Comparison of ENCODE assay signal across 11 cellular contexts in genomic region chr18:64244571-64244970, GRCh38.
DNase-seq lines count a peak whose midpoint lies in the region; ATAC-seq, FAIRE-seq and TF ChIP-seq lines count a peak whose summit lies in the region.
"Had no signal": no experiment of that assay in that cellular context is flagged by ENCODE, and none has a peak within 500 bp of the region (broad histone marks: within the 10 kb centered on the region; RNA-seq: fewer than 3 reads in every experiment).

No MANE protein-coding gene starts in this region.

- no peaks in the 10 kb centered on the region for H3K27me3 ChIP-seq in bronchial epithelial cell (ENCODE audit: control insufficient read depth, insufficient read depth, low read length)

- CTCF ChIA-PET in T-cell (lab: Charles Lee): no interaction called here

- H3K4me1 Mint-ChIP-seq in T-cell: no peaks in the 10 kb centered on the region

- H3K36me3 Mint-ChIP-seq in T-cell: no peaks in the 10 kb centered on the region

- H3K27ac Mint-ChIP-seq in T-cell: no peak overlapping the region

- H3K36me3 ChIP-seq in bronchial epithelial cell (ENCODE audit: control insufficient read depth, insufficient read depth, low read length) (no peaks in the 10 kb centered on the region), mucosa of descending colon (ENCODE audit: low read depth) (no peaks in the 10 kb centered on the region)

- peak; percentile 19 for ATAC-seq in mucosa of descending colon
- ATAC-seq in HG02885 (IDR thresholded peaks at IDR 0.05; ENCODE audit: poor library complexity, unreplicated experiment): no peak
- ATAC-seq in T-cell (replicated peaks in 1 of 4): no peak
- ATAC-seq in HG02642 (IDR thresholded peaks at IDR 0.05; ENCODE audit: poor library complexity, unreplicated experiment): no peak

- no peaks in the 10 kb centered on the region for H3K9me3 ChIP-seq in mucosa of descending colon

- H3K27me3 Mint-ChIP-seq in T-cell: no peaks in the 10 kb centered on the region

- intact Hi-C loops in mucosa of descending colon (cut with DNase I, micrococcal nuclease): no loop called here

- no peak overlapping the region for H3K4me3 Mint-ChIP-seq in T-cell

- POLR2A ChIA-PET in T-cell (lab: Charles Lee): no interaction called here

- peak; percentile 87 for FAIRE-seq in bronchial epithelial cell (lab: Jason Lieb, UNC)

- H3K4me1 ChIP-seq in mucosa of descending colon (ENCODE audit: low read depth): no peaks in the 10 kb centered on the region

- TF ChIP-seq CTCF in LNCaP clone FGC (IDR thresholded peaks at IDR 0.05; ENCODE audit: control insufficient read depth, extremely low read depth, insufficient read depth) (peak; percentile 20), bronchial epithelial cell (IDR thresholded peaks at IDR 0.05; ENCODE audit: insufficient read depth, low read length, severe bottlenecking) (no peak), mucosa of descending colon (IDR thresholded peaks at IDR 0.05) (no peak)

- DNase-seq in DMS53 treated with DMSO at 0.1 percent for 48 hours (lab: John Stamatoyannopoulos, UW; ENCODE audit: unreplicated experiment) (peak; percentile 56), LNCaP clone FGC (ENCODE audit: low read depth) (no peak), bronchial epithelial cell (ENCODE audit: low read depth) (no peak), mucosa of descending colon (peak in 1 of 3 donors; percentile 7), T-cell (no peak)
- DNase-seq: activated T-cell treated with anti-CD3 and anti-CD28 coated beads, Interleukin-2, amount 50 U/mL, for 48 hours; KG1; kidney glomerular epithelial cell; stimulated activated CD4-positive, alpha-beta T cell treated with anti-CD3 and anti-CD28 coated beads, Interleukin-1b, Interleukin-23, amount 100 ng/mL, for 48 hours had no signal

- H3K4me3 ChIP-seq in LNCaP clone FGC (ENCODE audit: low read depth, low read length) (no peak overlapping the region), bronchial epithelial cell (ENCODE audit: low read depth, low read length) (no peak overlapping the region), mucosa of descending colon (no peak overlapping the region)

- H3K9me3 Mint-ChIP-seq in T-cell: peaks cover 0 to 4% (median 0%) of the 10 kb centered on the region in 3 donors
